8 cellular contexts compared by ENCODE assay signal in the genomic region with DNA sequence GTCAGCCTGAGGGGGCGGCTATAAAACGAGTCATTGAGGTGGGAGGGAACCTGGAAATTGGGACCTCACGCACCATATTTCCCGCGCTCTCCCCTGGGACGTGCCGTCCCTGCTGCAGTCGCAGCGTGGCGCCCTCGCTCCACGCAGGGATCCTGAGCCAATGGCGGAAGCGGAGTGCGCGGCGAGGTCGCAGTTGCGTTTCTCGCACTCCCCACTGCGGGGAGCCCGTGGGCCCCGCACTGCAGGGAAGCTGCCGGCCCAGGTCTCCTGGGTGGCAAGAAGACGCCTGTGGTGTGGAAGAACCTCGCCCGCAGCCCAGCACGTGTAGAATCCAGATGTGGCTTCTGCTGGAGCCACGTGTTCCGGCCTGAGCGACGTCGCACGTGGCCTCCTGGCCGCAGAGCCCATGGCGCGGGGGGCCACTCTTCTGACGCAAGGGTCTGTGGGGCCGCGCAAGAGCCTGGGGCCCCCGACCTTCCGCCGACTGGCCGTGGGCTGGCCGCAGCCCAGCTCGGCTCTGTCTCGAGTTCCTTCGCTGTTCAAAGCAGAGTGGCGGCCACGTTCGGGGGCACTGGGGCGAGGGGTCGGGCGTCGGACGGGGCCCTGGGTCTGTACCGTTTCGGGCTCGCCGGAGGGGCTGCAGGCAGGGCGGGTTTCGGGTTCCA. TPM values are rescaled to one million over a fixed set of nuclear protein-coding genes. Genes with fewer than 3 reads are reported as not detected.
DNase-seq lines count a peak whose midpoint lies in the region; ATAC-seq and TF ChIP-seq lines count a peak whose summit lies in the region.

No MANE protein-coding gene starts in this region.

- H3K9me3 Mint-ChIP-seq in activated CD4-positive, alpha-beta T cell treated with anti-CD3 and anti-CD28 coated beads, Interleukin-2, amount 10 ng/mL, durations not matched to agents 7 days and 5 days = no peaks in the 10 kb centered on the region

- peaks cover 18% of the 10 kb centered on the region for H3K4me1 Mint-ChIP-seq in activated CD4-positive, alpha-beta T cell treated with anti-CD3 and anti-CD28 coated beads, Interleukin-2, amount 10 ng/mL, durations not matched to agents 7 days and 5 days

- H3K27me3 Mint-ChIP-seq in activated CD4-positive, alpha-beta T cell treated with anti-CD3 and anti-CD28 coated beads, Interleukin-2, amount 10 ng/mL, durations not matched to agents 7 days and 5 days = peaks cover 32% of the 10 kb centered on the region

- H3K4me1 ChIP-seq in colonic mucosa (peaks cover 9% of the 10 kb centered on the region), right lobe of liver (peaks cover 0 to 6% (median 0%) of the 10 kb centered on the region in 4 donors)

- DNase-seq in LoVo (ENCODE audit: low spot score) (peak; percentile 35), colonic mucosa (peak; percentile 67), right lobe of liver (peak; percentile 62 to 80 (median 67))
- peak; percentile 81 for DNase-seq in activated CD4-positive, alpha-beta T cell treated with anti-CD3 and anti-CD28 coated beads, Interleukin-2, amount 10 ng/mL, durations not matched to agents 7 days and 5 days
- DNase-seq in stimulated activated CD4-positive, alpha-beta T cell treated with anti-CD3 and anti-CD28 coated beads, TNF-alpha, amount 100 ng/mL, for 48 hours (ENCODE audit: low read depth in 3 of 3) = peak; percentile 51 to 72 (median 69)

- H3K36me3 Mint-ChIP-seq in activated CD4-positive, alpha-beta T cell treated with anti-CD3 and anti-CD28 coated beads, Interleukin-2, amount 10 ng/mL, durations not matched to agents 7 days and 5 days (ENCODE audit: low read depth) = peaks cover 7% of the 10 kb centered on the region

- no peaks in the 10 kb centered on the region for H3K9me3 ChIP-seq in colonic mucosa
- no peaks in the 10 kb centered on the region for H3K9me3 ChIP-seq in right lobe of liver

- POLR2A ChIA-PET in activated CD4-positive, alpha-beta T cell treated with anti-CD3 and anti-CD28 coated beads, Interleukin-2, amount 10 ng/mL, durations not matched to agents 7 days and 5 days (lab: Charles Lee) = no interaction called here

- no peak overlapping the region for H3K27ac Mint-ChIP-seq in activated CD4-positive, alpha-beta T cell treated with anti-CD3 and anti-CD28 coated beads, Interleukin-2, amount 10 ng/mL, durations not matched to agents 7 days and 5 days

- CTCF ChIA-PET in activated CD4-positive, alpha-beta T cell treated with anti-CD3 and anti-CD28 coated beads, Interleukin-2, amount 10 ng/mL, durations not matched to agents 7 days and 5 days (lab: Charles Lee) = interaction anchor here (0.5 to 3.1 kb wide), 15 partner anchors 9 to 469 kb away, joined by 3 to 19 read pairs (median 5); a partner anchor contains a TSS

- TF ChIP-seq POLR2A in right lobe of liver (IDR thresholded peaks at IDR 0.05) = no peak

- H3K9ac ChIP-seq in colonic mucosa (ENCODE audit: low read depth in 2 of 2, low read length in 2 of 2) = no peak overlapping the region

- H3K36me3 ChIP-seq in colonic mucosa (no peaks in the 10 kb centered on the region), right lobe of liver (no peaks in the 10 kb centered on the region)

- ATAC-seq in GM21423 (IDR thresholded peaks at IDR 0.05; ENCODE audit: unreplicated experiment) (peak; percentile 72), right lobe of liver (peak; percentile 93 to 98 (median 95)), HG02840 (IDR thresholded peaks at IDR 0.05; ENCODE audit: low FRiP score, unreplicated experiment) (no peak)

- TF ChIP-seq CTCF in C4-2B (conservative IDR thresholded peaks at IDR 0.05) (peak; percentile 93), colonic mucosa (IDR thresholded peaks at IDR 0.05) (peak; percentile 95), right lobe of liver (IDR thresholded peaks at IDR 0.05) (peak; percentile 75 to 93 (median 77))

- H3K4me3 Mint-ChIP-seq in activated CD4-positive, alpha-beta T cell treated with anti-CD3 and anti-CD28 coated beads, Interleukin-2, amount 10 ng/mL, durations not matched to agents 7 days and 5 days = no peak overlapping the region

- H3K4me3 ChIP-seq in colonic mucosa (no peak overlapping the region), right lobe of liver (no peak overlapping the region)

- intact Hi-C loops in colonic mucosa (cut with DNase I) (loop anchor here (5.0 kb wide), 2 partner anchors 180 to 315 kb away; no protein-coding TSS in a partner anchor), right lobe of liver (cut with DNase I) (loop anchor here (5.0 to 10.0 kb wide), 4 partner anchors 180 to 313 kb away; a partner anchor contains a TSS)

- H3K27ac ChIP-seq in C4-2B (peak overlapping the region; percentile 5; the same call in 1 of the 2 replicates), colonic mucosa (no peak overlapping the region), right lobe of liver (no peak overlapping the region)

- H3K27me3 ChIP-seq in colonic mucosa (peaks cover 14% of the 10 kb centered on the region), right lobe of liver (no peaks in the 10 kb centered on the region)

- 25% methylated on average over 9 of the region's 62 CpGs for WGBS in right lobe of liver (ENCODE audit: insufficient coverage, low coverage, low lambda C conversion rate, missing lambda C conversion rate)

RNA-seq across cellular contexts. Expression of a gene that starts 26.4 kb away (rescaled TPM):
- total RNA-seq in activated CD4-positive, alpha-beta T cell treated with anti-CD3 and anti-CD28 coated beads, Interleukin-2, amount 10 ng/mL, durations not matched to agents 7 days and 5 days = 10 to 100 TPM; 54.9 to 59.3 TPM
- total RNA-seq in colonic mucosa = 10 to 100 TPM; 28.9 to 42.4 TPM
- 10 to 100 TPM in 3 of 6 experiments, 1 to 10 TPM in 3; 4.5 to 13.9 (median 11.3) TPM for total RNA-seq in right lobe of liver

RNA-seq across cellular contexts. Expression of a gene that starts 32.5 kb away (rescaled TPM):
- total RNA-seq in activated CD4-positive, alpha-beta T cell treated with anti-CD3 and anti-CD28 coated beads, Interleukin-2, amount 10 ng/mL, durations not matched to agents 7 days and 5 days = 100 to 1,000 TPM; 241 to 267 TPM
- 100 to 1,000 TPM; 189 to 243 TPM for total RNA-seq in colonic mucosa
- 100 to 1,000 TPM in 3 of 6 experiments, 10 to 100 TPM in 3; 93.6 to 125 (median 99.3) TPM for total RNA-seq in right lobe of liver

RNA-seq across cellular contexts. Expression of a gene that starts 42.5 kb away (rescaled TPM):
- total RNA-seq in activated CD4-positive, alpha-beta T cell treated with anti-CD3 and anti-CD28 coated beads, Interleukin-2, amount 10 ng/mL, durations not matched to agents 7 days and 5 days = 100 to 1,000 TPM; 202 to 208 TPM
- total RNA-seq in colonic mucosa = 10 to 100 TPM in 1 of 2 donors, 1 to 10 TPM in 1; 6.3 to 13.2 TPM
- 1 to 10 TPM; 2.4 to 9.1 (median 4.7) TPM for total RNA-seq in right lobe of liver

Comparison
In these comparisons a context has a peak if more than half of its experiments do, and no peak if none do; other contexts are left out.
1. RNA of a gene that starts 42.5 kb away (total RNA-seq): 202 to 208 TPM in activated CD4-positive, alpha-beta T cell treated with anti-CD3 and anti-CD28 coated beads, Interleukin-2, amount 10 ng/mL, durations not matched to agents 7 days and 5 days; 6.3 to 13.2 TPM in colonic mucosa and 2.4 to 9.1 TPM in right lobe of liver; every median in the first group is over 10 times any median in the second.
2. Peak in every context shown above with its lines, with median percentiles within 50 percentile points of each other: CTCF ChIP-seq and DNase-seq.